In genomic region chr17:47077576-47077975, GRCh38 we compare ENCODE assay signal across 17 cellular contexts.
DNase-seq lines count a peak whose midpoint lies in the region; ATAC-seq and TF ChIP-seq lines count a peak whose summit lies in the region.
"Had no signal": no experiment of that assay in that cellular context is flagged by ENCODE, and none has a peak within 500 bp of the region (broad histone marks: within the 10 kb centered on the region; RNA-seq: fewer than 3 reads in every experiment).

No MANE protein-coding gene starts in this region.

- H3K4me3 ChIP-seq in fibroblast of pulmonary artery (replicated peaks; ENCODE audit: low read depth, low read length), result no peak overlapping the region
- H3K4me3 ChIP-seq: esophagus squamous epithelium had no signal

- in situ Hi-C loops in ACHN (cut with HindIII; ENCODE audit: low pct_ligation_motif_present, low pct_unique_long_range_greater_than_20kb, low sequenced_read_pairs), result no loop called here

- peak; percentile 24 for DNase-seq in ACHN
- DNase-seq in HT1080 (ENCODE audit: low read depth), result peak; percentile 62
- peak; percentile 24 for DNase-seq in astrocyte of the hippocampus (ENCODE audit: low read depth, low spot score)
- peak; percentile 6 for DNase-seq in fibroblast of pulmonary artery (ENCODE audit: low read depth)
- no peak for DNase-seq in mesenteric fat pad (ENCODE audit: low spot score)
- DNase-seq in activated naive CD4-positive, alpha-beta T cell (lab: John Stamatoyannopoulos, UW), result no peak
- DNase-seq in T-helper 2 cell, result no peak
- DNase-seq: activated CD8-positive, alpha-beta T cell treated with anti-CD3 and anti-CD28 coated beads for 36 hours; activated naive CD4-positive, alpha-beta T cell treated with Interleukin-2 at 50 U/mL for 16 hours; activated T-cell treated with anti-CD3 and anti-CD28 coated beads, Interleukin-2, amount 50 U/mL, for 1 hour; amniotic stem cell; DMS53; esophagus squamous epithelium; GOT3; NCI-H1694; NCI-H69 had no signal

- no peak for ATAC-seq in GM19351 (IDR thresholded peaks at IDR 0.05; ENCODE audit: unreplicated experiment)
- ATAC-seq: activated CD8-positive, alpha-beta T cell treated with anti-CD3 and anti-CD28 coated beads for 36 hours had no signal

- no peak for TF ChIP-seq CTCF in fibroblast of pulmonary artery (IDR thresholded peaks at IDR 0.05; ENCODE audit: low read length, missing control alignments)

Comparison
In these comparisons a context has a peak if more than half of its experiments do, and no peak if none do; other contexts are left out.
1. DNase-seq: peak in ACHN (single experiment), HT1080 (single experiment), astrocyte of the hippocampus (single experiment) and fibroblast of pulmonary artery (single experiment); none in mesenteric fat pad (single experiment), activated naive CD4-positive, alpha-beta T cell (0 of 4) and T-helper 2 cell (0 of 5).